Comparison of ENCODE assay signal across 1 cellular context in the genomic region with DNA sequence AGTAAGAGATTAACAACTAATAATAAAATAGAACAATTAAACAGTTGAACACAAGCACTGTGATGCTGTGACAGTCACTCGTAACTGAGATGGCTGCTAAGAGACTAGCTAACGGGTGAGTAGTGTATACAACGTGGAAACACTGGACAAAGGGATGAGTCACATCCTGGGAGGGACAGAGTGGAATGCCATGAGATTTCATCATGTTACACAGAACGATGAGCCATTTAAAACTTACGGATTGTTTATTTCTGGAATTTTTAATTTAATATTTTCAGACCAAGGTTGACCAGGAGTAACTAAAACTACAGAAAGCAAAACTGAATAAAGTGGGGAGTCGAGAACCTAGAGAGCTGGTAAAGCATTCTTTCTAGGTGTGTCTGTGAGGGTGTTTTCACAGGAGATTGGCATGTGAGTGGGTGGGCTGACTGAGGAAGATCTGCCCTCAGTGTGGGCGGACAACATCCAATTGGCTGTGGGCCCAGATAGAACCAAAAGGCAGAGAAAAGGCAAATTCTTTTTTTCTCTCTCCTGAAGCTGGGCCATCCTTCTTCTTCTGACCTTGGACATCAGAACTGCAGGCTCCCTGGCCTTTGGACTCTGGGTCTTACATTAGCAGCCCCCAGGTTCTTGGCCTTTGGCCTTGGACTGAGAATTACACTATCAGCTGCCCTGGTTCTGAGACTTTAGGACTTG.
TF ChIP-seq lines count a peak whose summit lies in the region.

No MANE protein-coding gene starts in this region.

TF ChIP-seq in IMR-90, 13 proteins besides CTCF, POLR2A, EP300 and RAD21:
- TF ChIP-seq CHD1 (IDR thresholded peaks at IDR 0.05; ENCODE audit: low read depth, low read length) (0 out of 2 replicates have a peak, but pooled peaks have one; percentile 36), CEBPB (IDR thresholded peaks at IDR 0.05; ENCODE audit: low read depth, low read length) (peak; percentile 96), RFX5 (IDR thresholded peaks at IDR 0.05; ENCODE audit: low read depth, low read length) (no peak), FOS (IDR thresholded peaks at IDR 0.05; ENCODE audit: low read depth, low read length) (peak; percentile 98), NFE2L2 (IDR thresholded peaks at IDR 0.05; ENCODE audit: low read depth, low read length) (0 out of 2 replicates have a peak, but pooled peaks have one; percentile 18), MXI1 (IDR thresholded peaks at IDR 0.05; ENCODE audit: borderline replicate concordance, low read depth, low read length) (peak; percentile 46; the same call in 1 of the 2 replicates)
